Comparison of ENCODE assay signal across 19 cellular contexts in genomic region chr17:55720917-55721836, GRCh38. TPM values are rescaled to one million over a fixed set of nuclear protein-coding genes. Genes with fewer than 3 reads are reported as not detected.
DNase-seq lines count a peak whose midpoint lies in the region; TF ChIP-seq lines count a peak whose summit lies in the region.
"Had no signal": no experiment of that assay in that cellular context is flagged by ENCODE, and none has a peak within 500 bp of the region (broad histone marks: within the 10 kb centered on the region; RNA-seq: fewer than 3 reads in every experiment).

No MANE protein-coding gene starts in this region.

- no peaks in the 10 kb centered on the region for H3K9me2 ChIP-seq in hepatocyte (replicated peaks; ENCODE audit: insufficient read depth)

- no peak overlapping the region for H3K9ac ChIP-seq in SK-N-MC (ENCODE audit: insufficient read length)
- H3K9ac ChIP-seq: neural progenitor cell had no signal

- H2AFZ ChIP-seq in hepatocyte: no peak overlapping the region
- H2AFZ ChIP-seq: GM23338, PC-9 had no signal

- peak overlapping the region; percentile 52 for H3K27ac ChIP-seq in SK-N-MC
- H3K27ac ChIP-seq in hepatocyte: peak overlapping the region; percentile 56
- H3K27ac ChIP-seq in sigmoid colon: peak overlapping the region in 3 of 4 donors; percentile 80 to 85 (median 82)
- H3K27ac ChIP-seq in adrenal gland: no peak overlapping the region
- H3K27ac ChIP-seq: neural progenitor cell, PC-9 had no signal

- no peaks in the 10 kb centered on the region for H3K36me3 ChIP-seq in BE2C
- H3K36me3 ChIP-seq in SK-N-MC (ENCODE audit: insufficient read depth, low read length): peaks cover 8% of the 10 kb centered on the region; the same call in 1 of the 2 replicates
- H3K36me3 ChIP-seq in hepatocyte (replicated peaks; ENCODE audit: insufficient read depth, low read depth): no peaks in the 10 kb centered on the region
- H3K36me3 ChIP-seq in sigmoid colon: no peaks in the 10 kb centered on the region
- no peaks in the 10 kb centered on the region for H3K36me3 ChIP-seq in adrenal gland (replicated peaks in 1 of 2)
- H3K36me3 ChIP-seq: neural progenitor cell had no signal

- H3K79me2 ChIP-seq in hepatocyte: no peaks in the 10 kb centered on the region

- peak overlapping the region; percentile 72 for H3K4me2 ChIP-seq in hepatocyte
- H3K4me2 ChIP-seq: GM23338, PC-9 had no signal

- 52% methylated on average over 6 of the region's 6 CpGs for WGBS in hepatocyte (ENCODE audit: low lambda C conversion rate, missing lambda C conversion rate)
- WGBS in sigmoid colon, 2 donors: 71 to 77% methylated on average over 6 of the region's 6 CpGs
- WGBS in adrenal gland, 4 donors: 78 to 96% (median 93%) methylated on average over 6 of the region's 6 CpGs

- H3K4me1 ChIP-seq in BE2C: peaks cover 32% of the 10 kb centered on the region
- H3K4me1 ChIP-seq in hepatocyte (ENCODE audit: insufficient read depth): peaks cover 3% of the 10 kb centered on the region
- H3K4me1 ChIP-seq in sigmoid colon: peaks cover 0 to 49% (median 39%) of the 10 kb centered on the region in 4 donors
- peaks cover 0 to 3% of the 10 kb centered on the region in 2 donors for H3K4me1 ChIP-seq in adrenal gland (replicated peaks in 1 of 2)

- TF ChIP-seq POLR2A in sigmoid colon (IDR thresholded peaks at IDR 0.05) (no peak), adrenal gland (IDR thresholded peaks at IDR 0.05) (no peak)

- peak overlapping the region; percentile 64 for H3K4me3 ChIP-seq in BE2C (ENCODE audit: low read depth, low read length)
- H3K4me3 ChIP-seq in SK-N-MC: peak overlapping the region; percentile 67
- H3K4me3 ChIP-seq in hepatocyte: peak overlapping the region; percentile 21
- H3K4me3 ChIP-seq in sigmoid colon: peak overlapping the region; percentile 8 to 47 (median 44)
- no peak overlapping the region for H3K4me3 ChIP-seq in adrenal gland
- H3K4me3 ChIP-seq: GM23338, neural progenitor cell, PC-9 had no signal

- intact Hi-C loops in sigmoid colon (cut with DNase I) (loop anchor here (5.0 to 10.0 kb wide), 5 partner anchors 46 to 366 kb away; no protein-coding TSS in a partner anchor), adrenal gland (cut with DNase I) (loop anchor here in 1 of 2 donors (5.0 kb wide), 1 partner anchor 46 kb away; no protein-coding TSS in a partner anchor)

- TF ChIP-seq CTCF in BE2C (IDR thresholded peaks at IDR 0.05; ENCODE audit: low read depth, low read length) (no peak), hepatocyte (IDR thresholded peaks at IDR 0.05; ENCODE audit: poor library complexity) (no peak), sigmoid colon (IDR thresholded peaks at IDR 0.05) (no peak), adrenal gland (IDR thresholded peaks at IDR 0.05) (no peak)

- DNase-seq in BE2C (no peak), SK-N-MC (ENCODE audit: low read depth, low spot score) (no peak), hepatocyte (ENCODE audit: low spot score) (no peak), sigmoid colon (no peak), NCI-H1105 (lab: John Stamatoyannopoulos, UW) (no peak), NCI-H446 treated with DMSO at 0.1 percent for 48 hours (lab: John Stamatoyannopoulos, UW) (no peak), adrenal gland (no peak)
- DNase-seq in stimulated activated naive CD4-positive, alpha-beta T cell treated with Interleukin-2 at 50 U/mL for 16 hours (lab: John Stamatoyannopoulos, UW): no peak
- DNase-seq: activated effector memory CD4-positive, alpha-beta T cell treated with Interleukin-2 at 50 U/mL for 16 hours; amniotic stem cell; cerebellar nuclear complex; NCI-H2107; NCI-H526; PC-9; stimulated activated CD4-positive, alpha-beta T cell treated with anti-CD3 and anti-CD28 coated beads, Interleukin-15, amount 100 ng/mL, for 24 hours; stimulated activated naive CD4-positive, alpha-beta T cell had no signal

- H3K9me3 ChIP-seq in BE2C (no peaks in the 10 kb centered on the region), SK-N-MC (ENCODE audit: low read depth, low read length) (no peaks in the 10 kb centered on the region), hepatocyte (ENCODE audit: low read depth) (no peaks in the 10 kb centered on the region), sigmoid colon (no peaks in the 10 kb centered on the region), adrenal gland (replicated peaks in 1 of 3) (no peaks in the 10 kb centered on the region)

- H4K20me1 ChIP-seq in hepatocyte (ENCODE audit: insufficient read depth, poor library complexity, severe bottlenecking): no peaks in the 10 kb centered on the region

- no peaks in the 10 kb centered on the region for H3K27me3 ChIP-seq in BE2C
- no peaks in the 10 kb centered on the region for H3K27me3 ChIP-seq in hepatocyte
- no peaks in the 10 kb centered on the region for H3K27me3 ChIP-seq in sigmoid colon
- H3K27me3 ChIP-seq in adrenal gland: no peaks in the 10 kb centered on the region
- H3K27me3 ChIP-seq: neural progenitor cell had no signal

- TF ChIP-seq EP300 in sigmoid colon (IDR thresholded peaks at IDR 0.05): peak in 1 of 4 donors; percentile 9

RNA-seq across cellular contexts. Expression of gene TMEM100, which starts 1.5 kb away (rescaled TPM):
- polyA plus RNA-seq in BE2C (2012; ENCODE audit: insufficient read depth, insufficient read length, low read depth): 8.4 TPM
- total RNA-seq in hepatocyte: 15.3 and 18.5 TPM in 2 replicates
- polyA plus RNA-seq in hepatocyte: 5.8 and 9.3 TPM in 2 replicates
- 10 to 100 TPM in 3 of 4 donors, 1 to 10 TPM in 1; 9.0 to 25.0 (median 15.3) TPM for total RNA-seq in sigmoid colon
- 1 to 10 TPM; 2.5 to 7.1 (median 5.4) TPM for polyA plus RNA-seq in sigmoid colon
- total RNA-seq in adrenal gland: 10 to 100 TPM in 1 of 8 donors, 1 to 10 TPM in 7; 1.3 to 11.5 (median 2.7) TPM
- polyA plus RNA-seq in adrenal gland: 1 to 10 TPM; 2.5 to 4.9 (median 2.6) TPM
- total RNA-seq: G401, PC-9 had no signal

RNA-seq across cellular contexts. Expression of gene PCTP, which starts 29.7 kb away (rescaled TPM):
- 24.6 TPM for polyA plus RNA-seq in BE2C (2012; ENCODE audit: insufficient read depth, insufficient read length, low read depth)
- 35.4 and 36.4 TPM in 2 replicates for total RNA-seq in hepatocyte
- polyA plus RNA-seq in hepatocyte: 22.7 and 24.3 TPM in 2 replicates
- 10 to 100 TPM; 20.8 to 25.0 (median 23.9) TPM for total RNA-seq in sigmoid colon
- polyA plus RNA-seq in sigmoid colon: 10 to 100 TPM; 28.9 to 64.7 (median 45.0) TPM
- total RNA-seq in adrenal gland: 10 to 100 TPM; 11.1 to 18.0 (median 13.1) TPM
- 10 to 100 TPM in 1 of 3 donors, 1 to 10 TPM in 2; 7.2 to 17.0 (median 9.2) TPM for polyA plus RNA-seq in adrenal gland

Comparison
In these comparisons a context has a peak if more than half of its experiments do, and no peak if none do; other contexts are left out.
1. H3K4me3 ChIP-seq: peak in BE2C (single experiment), SK-N-MC (single experiment), hepatocyte (single experiment) and sigmoid colon (4 of 4); none in adrenal gland (0 of 4).
2. H3K27ac ChIP-seq: peak in SK-N-MC (single experiment), hepatocyte (single experiment) and sigmoid colon (3 of 4); none in adrenal gland (0 of 5).